ENCODE assay signal across 13 cellular contexts in genomic region chr1:16500466-16500865, GRCh38. TPM values are rescaled to one million over a fixed set of nuclear protein-coding genes. Genes with fewer than 3 reads are reported as not detected.
A peak's percentile ranks its signal among the peaks of the same experiment; 100 is the strongest.
DNase-seq lines count a peak whose midpoint lies in the region; ATAC-seq, FAIRE-seq and TF ChIP-seq lines count a peak whose summit lies in the region.
"Not testable (repeated sequence)": the region's sequence is repeated elsewhere in the genome, so short reads cannot be mapped to it uniquely, and the experiment has no call there.
"Had no signal": no experiment of that assay in that cellular context is flagged by ENCODE, and none has a peak within 500 bp of the region (broad histone marks: within the 10 kb centered on the region; RNA-seq: fewer than 3 reads in every experiment).

No MANE protein-coding gene starts in this region.

- ATAC-seq in activated CD8-positive, alpha-beta T cell treated with anti-CD3 and anti-CD28 coated beads for 36 hours; effector memory CD8-positive, alpha-beta T cell (replicated peaks); natural killer cell treated with Interleukin-12 subunit alpha and Interleukin-12 subunit beta and Interleukin-15 and Interleukin-18, amount 100 ng/mL, for 72 hours: not testable (repeated sequence)

- H3K27ac Mint-ChIP-seq in activated CD8-positive, alpha-beta T cell treated with anti-CD3 and anti-CD28 coated beads for 36 hours; activated naive CD8-positive, alpha-beta T cell treated with anti-CD3 and anti-CD28 coated beads for 36 hours; effector memory CD8-positive, alpha-beta T cell; natural killer cell treated with Interleukin-12 subunit alpha and Interleukin-12 subunit beta and Interleukin-15 and Interleukin-18, amount 100 ng/mL, for 72 hours; stimulated activated naive CD8-positive, alpha-beta T cell treated with anti-CD3 and anti-CD28 coated beads, Interleukin-15, Interleukin-2, amounts not matched to agents 100 ng/mL and 50 ng/mL, for 24 hours: not testable (repeated sequence)

- H3K27me3 ChIP-seq in PC-9 (ENCODE audit: insufficient read depth, low read depth): not testable (repeated sequence)

- BruUV-seq in PC-9 (replicated peaks; lab: Mats Ljungman, UMichigan): not testable (repeated sequence)

- CTCF ChIA-PET in PC-9 (lab: Charles Lee); activated CD8-positive, alpha-beta T cell treated with anti-CD3 and anti-CD28 coated beads for 36 hours (lab: Charles Lee): not testable (repeated sequence)

- not testable (repeated sequence) for H3K36me3 ChIP-seq in PC-9 (ENCODE audit: low read depth)

- peak overlapping the region; percentile 88 for H3K4me2 ChIP-seq in PC-9

- H3F3A ChIP-seq in PC-9 (ENCODE audit: insufficient read depth, low read depth): not testable (repeated sequence)

- POLR2A ChIA-PET in PC-9 (lab: Charles Lee; ENCODE audit: unreplicated experiment): interaction anchor here (0.6 kb wide), 1 partner anchor 34 kb away, joined by 3 read pairs; no protein-coding TSS in a partner anchor
- POLR2A ChIA-PET in activated CD8-positive, alpha-beta T cell treated with anti-CD3 and anti-CD28 coated beads for 36 hours (lab: Charles Lee): interaction anchor here (0.6 to 0.9 kb wide), 2 partner anchors 13 to 406 kb away, joined by 3 to 4 read pairs; no protein-coding TSS in a partner anchor

- intact Hi-C loops in PC-9 (cut with micrococcal nuclease; ENCODE audit: unreplicated experiment); activated CD8-positive, alpha-beta T cell treated with anti-CD3 and anti-CD28 coated beads for 36 hours (cut with micrococcal nuclease): not testable (repeated sequence)

- H3K79me2 ChIP-seq in PC-9 (ENCODE audit: low read depth): not testable (repeated sequence)

- not testable (repeated sequence) for TF ChIP-seq CTCF in PC-9 (conservative IDR thresholded peaks at IDR 0.05); activated CD8-positive, alpha-beta T cell treated with anti-CD3 and anti-CD28 coated beads for 36 hours (IDR thresholded peaks at IDR 0.05)

- FAIRE-seq in GM12892 (lab: Jason Lieb, UNC): peak; percentile 75

- not testable (repeated sequence) for H3K9me2 ChIP-seq in PC-9 (ENCODE audit: insufficient read depth)

- H2AFZ ChIP-seq in PC-9: not testable (repeated sequence)

- TF ChIP-seq POLR2A in GM12892 (IDR thresholded peaks at IDR 0.05; ENCODE audit: low read depth, low read length): not testable (repeated sequence)

- H3K36me3 Mint-ChIP-seq in activated CD8-positive, alpha-beta T cell treated with anti-CD3 and anti-CD28 coated beads for 36 hours (ENCODE audit: low read depth); activated naive CD8-positive, alpha-beta T cell treated with anti-CD3 and anti-CD28 coated beads for 36 hours; effector memory CD8-positive, alpha-beta T cell (ENCODE audit: insufficient read depth); natural killer cell treated with Interleukin-12 subunit alpha and Interleukin-12 subunit beta and Interleukin-15 and Interleukin-18, amount 100 ng/mL, for 72 hours; stimulated activated naive CD8-positive, alpha-beta T cell treated with anti-CD3 and anti-CD28 coated beads, Interleukin-15, Interleukin-2, amounts not matched to agents 100 ng/mL and 50 ng/mL, for 24 hours (ENCODE audit: low read depth): not testable (repeated sequence)

- peak; percentile 29 for DNase-seq in Ammon's horn (ENCODE audit: low spot score)
- DNase-seq in GM12892 (ENCODE audit: insufficient read length); PC-9; activated CD8-positive, alpha-beta T cell treated with anti-CD3 and anti-CD28 coated beads for 36 hours; activated naive CD8-positive, alpha-beta T cell treated with anti-CD3 and anti-CD28 coated beads for 36 hours; effector memory CD8-positive, alpha-beta T cell; natural killer cell treated with Interleukin-12 subunit alpha and Interleukin-12 subunit beta and Interleukin-15 and Interleukin-18, amount 100 ng/mL, for 72 hours (ENCODE audit: low spot score): not testable (repeated sequence)

- not testable (repeated sequence) for H3K4me3 ChIP-seq in PC-9

- not testable (repeated sequence) for H3K27ac ChIP-seq in PC-9

- peak overlapping the region; percentile 19 for H3K4me3 Mint-ChIP-seq in activated CD8-positive, alpha-beta T cell treated with anti-CD3 and anti-CD28 coated beads for 36 hours
- peak overlapping the region; percentile 80 for H3K4me3 Mint-ChIP-seq in activated naive CD8-positive, alpha-beta T cell treated with anti-CD3 and anti-CD28 coated beads for 36 hours
- H3K4me3 Mint-ChIP-seq in effector memory CD8-positive, alpha-beta T cell: peak overlapping the region; percentile 91 to 93
- H3K4me3 Mint-ChIP-seq in natural killer cell treated with Interleukin-12 subunit alpha and Interleukin-12 subunit beta and Interleukin-15 and Interleukin-18, amount 100 ng/mL, for 72 hours: peak overlapping the region; percentile 90
- H3K4me3 Mint-ChIP-seq in stimulated activated naive CD8-positive, alpha-beta T cell treated with anti-CD3 and anti-CD28 coated beads, Interleukin-15, Interleukin-2, amounts not matched to agents 100 ng/mL and 50 ng/mL, for 24 hours: peak overlapping the region; percentile 83

- not testable (repeated sequence) for H3K9me3 ChIP-seq in PC-9 (ENCODE audit: insufficient read depth, low read depth)

- not testable (repeated sequence) for H3K9me3 Mint-ChIP-seq in activated CD8-positive, alpha-beta T cell treated with anti-CD3 and anti-CD28 coated beads for 36 hours; activated naive CD8-positive, alpha-beta T cell treated with anti-CD3 and anti-CD28 coated beads for 36 hours; effector memory CD8-positive, alpha-beta T cell; natural killer cell treated with Interleukin-12 subunit alpha and Interleukin-12 subunit beta and Interleukin-15 and Interleukin-18, amount 100 ng/mL, for 72 hours; stimulated activated naive CD8-positive, alpha-beta T cell treated with anti-CD3 and anti-CD28 coated beads, Interleukin-15, Interleukin-2, amounts not matched to agents 100 ng/mL and 50 ng/mL, for 24 hours

- peaks cover 14% of the 10 kb centered on the region for H3K4me1 Mint-ChIP-seq in activated CD8-positive, alpha-beta T cell treated with anti-CD3 and anti-CD28 coated beads for 36 hours (ENCODE audit: low read depth)
- H3K4me1 Mint-ChIP-seq in activated naive CD8-positive, alpha-beta T cell treated with anti-CD3 and anti-CD28 coated beads for 36 hours: not testable (repeated sequence)
- H3K4me1 Mint-ChIP-seq in effector memory CD8-positive, alpha-beta T cell (ENCODE audit: low read depth in 2 of 2): peaks cover 13 to 18% of the 10 kb centered on the region in 2 donors
- peaks cover 11 to 14% of the 10 kb centered on the region in 2 donors for H3K4me1 Mint-ChIP-seq in natural killer cell treated with Interleukin-12 subunit alpha and Interleukin-12 subunit beta and Interleukin-15 and Interleukin-18, amount 100 ng/mL, for 72 hours (ENCODE audit: low read depth in 2 of 2)
- peaks cover 11% of the 10 kb centered on the region for H3K4me1 Mint-ChIP-seq in stimulated activated naive CD8-positive, alpha-beta T cell treated with anti-CD3 and anti-CD28 coated beads, Interleukin-15, Interleukin-2, amounts not matched to agents 100 ng/mL and 50 ng/mL, for 24 hours (ENCODE audit: low read depth)

- not testable (repeated sequence) for H3K4me1 ChIP-seq in PC-9 (replicated peaks; ENCODE audit: insufficient read depth)

- H4K20me1 ChIP-seq in PC-9 (ENCODE audit: insufficient read depth): not testable (repeated sequence)

- H3K27me3 Mint-ChIP-seq in activated CD8-positive, alpha-beta T cell treated with anti-CD3 and anti-CD28 coated beads for 36 hours; activated naive CD8-positive, alpha-beta T cell treated with anti-CD3 and anti-CD28 coated beads for 36 hours; effector memory CD8-positive, alpha-beta T cell; natural killer cell treated with Interleukin-12 subunit alpha and Interleukin-12 subunit beta and Interleukin-15 and Interleukin-18, amount 100 ng/mL, for 72 hours; stimulated activated naive CD8-positive, alpha-beta T cell treated with anti-CD3 and anti-CD28 coated beads, Interleukin-15, Interleukin-2, amounts not matched to agents 100 ng/mL and 50 ng/mL, for 24 hours: not testable (repeated sequence)

RNA-seq across cellular contexts. Expression of gene RNU1-1, which starts 13.6 kb away (rescaled TPM):
- 139 TPM for polyA plus RNA-seq in GM12892 (2012; ENCODE audit: missing spikeins)
- 1,333 and 3,235 TPM in 2 replicates for total RNA-seq in PC-9 (2021)
- 1,000 to 10,000 TPM in 1 of 2 experiments, 100 to 1,000 TPM in 1; 820 to 1,043 TPM for total RNA-seq in activated CD8-positive, alpha-beta T cell treated with anti-CD3 and anti-CD28 coated beads for 36 hours
- 100 to 1,000 TPM; 874 to 961 TPM for total RNA-seq in activated naive CD8-positive, alpha-beta T cell treated with anti-CD3 and anti-CD28 coated beads for 36 hours
- total RNA-seq in natural killer cell treated with Interleukin-12 subunit alpha and Interleukin-12 subunit beta and Interleukin-15 and Interleukin-18, amount 100 ng/mL, for 72 hours: 1,000 to 10,000 TPM; 1,591 to 3,879 TPM
- total RNA-seq: right atrium auricular region had no signal
- polyA plus RNA-seq: esophagus, heart right ventricle, mammary epithelial cell, pancreas had no signal

RNA-seq across cellular contexts. Expression of gene NECAP2, which starts 59.9 kb away (rescaled TPM):
- polyA plus RNA-seq in GM12892 (2012; ENCODE audit: missing spikeins): 86.2 TPM
- total RNA-seq in PC-9 (2021): 49.6 and 52.4 TPM in 2 replicates
- 10 to 100 TPM; 53.1 to 54.7 TPM for total RNA-seq in activated CD8-positive, alpha-beta T cell treated with anti-CD3 and anti-CD28 coated beads for 36 hours
- 10 to 100 TPM; 52.5 to 54.9 TPM for total RNA-seq in activated naive CD8-positive, alpha-beta T cell treated with anti-CD3 and anti-CD28 coated beads for 36 hours
- total RNA-seq in natural killer cell treated with Interleukin-12 subunit alpha and Interleukin-12 subunit beta and Interleukin-15 and Interleukin-18, amount 100 ng/mL, for 72 hours: 10 to 100 TPM; 72.0 to 95.4 TPM

Comparison
In these comparisons a context has a peak if more than half of its experiments do, and no peak if none do; other contexts are left out.
1. H3K4me3 Mint-ChIP-seq: peak in every context shown above with its lines; median percentile 92 in effector memory CD8-positive, alpha-beta T cell; 90 in natural killer cell treated with Interleukin-12 subunit alpha and Interleukin-12 subunit beta and Interleukin-15 and Interleukin-18, amount 100 ng/mL, for 72 hours; 83 in stimulated activated naive CD8-positive, alpha-beta T cell treated with anti-CD3 and anti-CD28 coated beads, Interleukin-15, Interleukin-2, amounts not matched to agents 100 ng/mL and 50 ng/mL, for 24 hours; 80 in activated naive CD8-positive, alpha-beta T cell treated with anti-CD3 and anti-CD28 coated beads for 36 hours; 19 in activated CD8-positive, alpha-beta T cell treated with anti-CD3 and anti-CD28 coated beads for 36 hours.